Comparison of ENCODE assay signal across 18 cellular contexts in genomic region chr5:4294878-4295277, GRCh38.
"Had no signal": no experiment of that assay in that cellular context is flagged by ENCODE, and none has a peak within 500 bp of the region (broad histone marks: within the 10 kb centered on the region; RNA-seq: fewer than 3 reads in every experiment).

No MANE protein-coding gene starts in this region.

- H3K27ac Mint-ChIP-seq: activated CD4-positive, alpha-beta T cell treated with anti-CD3 and anti-CD28 coated beads, Interleukin-2, amount 10 ng/mL, durations not matched to agents 7 days and 5 days; activated CD8-positive, alpha-beta T cell treated with anti-CD3 and anti-CD28 coated beads for 36 hours; activated naive CD8-positive, alpha-beta T cell; stimulated activated effector memory CD8-positive, alpha-beta T cell treated with anti-CD3 and anti-CD28 coated beads, Interleukin-12 subunit alpha, Interleukin-12 subunit beta, amount 100 ng/mL, for 72 hours; T-cell; T-helper 2 cell treated with Interferon-gamma antibody and Interleukin-4, amounts not matched to agents 5 μg/mL and 100 μg/mL, for 36 hours had no signal

- H3K4me3 ChIP-seq: coronary artery, esophagus muscularis mucosa, mucosa of descending colon, right lobe of liver, skin epidermis, stomach had no signal

- H3K27ac ChIP-seq: coronary artery, esophagus muscularis mucosa, right lobe of liver, skin epidermis, stomach, VCaP had no signal

- H3K9me3 ChIP-seq: esophagus muscularis mucosa, right lobe of liver, stomach had no signal

- H3K4me1 ChIP-seq: esophagus muscularis mucosa, right lobe of liver, stomach had no signal

- H3K27me3 ChIP-seq: right lobe of liver, stomach had no signal

- DNase-seq: activated CD4-positive, alpha-beta T cell treated with anti-CD3 and anti-CD28 coated beads, Interleukin-2, amount 10 ng/mL, durations not matched to agents 7 days and 5 days; activated CD4-positive, CD25-positive, alpha-beta regulatory T cell treated with anti-CD3 and anti-CD28 coated beads, Interleukin-2, amount 50 U/mL, for 72 hours; activated CD8-positive, alpha-beta T cell treated with anti-CD3 and anti-CD28 coated beads for 36 hours; cerebellar nuclear complex; mucosa of descending colon; occipital lobe; right lobe of liver; stimulated activated CD4-positive, alpha-beta T cell treated with anti-CD3 and anti-CD28 coated beads, Interleukin-1b, Interleukin-23, amount 100 ng/mL, for 48 hours; stomach; T-cell; trophoblast cell had no signal

- H3K4me3 Mint-ChIP-seq: activated CD4-positive, alpha-beta T cell treated with anti-CD3 and anti-CD28 coated beads, Interleukin-2, amount 10 ng/mL, durations not matched to agents 7 days and 5 days; activated CD8-positive, alpha-beta T cell treated with anti-CD3 and anti-CD28 coated beads for 36 hours; activated naive CD8-positive, alpha-beta T cell; stimulated activated effector memory CD8-positive, alpha-beta T cell treated with anti-CD3 and anti-CD28 coated beads, Interleukin-12 subunit alpha, Interleukin-12 subunit beta, amount 100 ng/mL, for 72 hours; T-cell; T-helper 2 cell treated with Interferon-gamma antibody and Interleukin-4, amounts not matched to agents 5 μg/mL and 100 μg/mL, for 36 hours had no signal

- H3K36me3 Mint-ChIP-seq: activated naive CD8-positive, alpha-beta T cell; stimulated activated effector memory CD8-positive, alpha-beta T cell treated with anti-CD3 and anti-CD28 coated beads, Interleukin-12 subunit alpha, Interleukin-12 subunit beta, amount 100 ng/mL, for 72 hours; T-cell had no signal

- H3K9me3 Mint-ChIP-seq: activated CD4-positive, alpha-beta T cell treated with anti-CD3 and anti-CD28 coated beads, Interleukin-2, amount 10 ng/mL, durations not matched to agents 7 days and 5 days had no signal

- H3K27me3 Mint-ChIP-seq: activated CD4-positive, alpha-beta T cell treated with anti-CD3 and anti-CD28 coated beads, Interleukin-2, amount 10 ng/mL, durations not matched to agents 7 days and 5 days; activated CD8-positive, alpha-beta T cell treated with anti-CD3 and anti-CD28 coated beads for 36 hours; activated naive CD8-positive, alpha-beta T cell had no signal

- H3K4me1 Mint-ChIP-seq: activated CD4-positive, alpha-beta T cell treated with anti-CD3 and anti-CD28 coated beads, Interleukin-2, amount 10 ng/mL, durations not matched to agents 7 days and 5 days; stimulated activated effector memory CD8-positive, alpha-beta T cell treated with anti-CD3 and anti-CD28 coated beads, Interleukin-12 subunit alpha, Interleukin-12 subunit beta, amount 100 ng/mL, for 72 hours; T-cell had no signal

- H3K36me3 ChIP-seq: esophagus muscularis mucosa, right lobe of liver, stomach had no signal
